8 cellular contexts compared by ENCODE assay signal in the genomic region with DNA sequence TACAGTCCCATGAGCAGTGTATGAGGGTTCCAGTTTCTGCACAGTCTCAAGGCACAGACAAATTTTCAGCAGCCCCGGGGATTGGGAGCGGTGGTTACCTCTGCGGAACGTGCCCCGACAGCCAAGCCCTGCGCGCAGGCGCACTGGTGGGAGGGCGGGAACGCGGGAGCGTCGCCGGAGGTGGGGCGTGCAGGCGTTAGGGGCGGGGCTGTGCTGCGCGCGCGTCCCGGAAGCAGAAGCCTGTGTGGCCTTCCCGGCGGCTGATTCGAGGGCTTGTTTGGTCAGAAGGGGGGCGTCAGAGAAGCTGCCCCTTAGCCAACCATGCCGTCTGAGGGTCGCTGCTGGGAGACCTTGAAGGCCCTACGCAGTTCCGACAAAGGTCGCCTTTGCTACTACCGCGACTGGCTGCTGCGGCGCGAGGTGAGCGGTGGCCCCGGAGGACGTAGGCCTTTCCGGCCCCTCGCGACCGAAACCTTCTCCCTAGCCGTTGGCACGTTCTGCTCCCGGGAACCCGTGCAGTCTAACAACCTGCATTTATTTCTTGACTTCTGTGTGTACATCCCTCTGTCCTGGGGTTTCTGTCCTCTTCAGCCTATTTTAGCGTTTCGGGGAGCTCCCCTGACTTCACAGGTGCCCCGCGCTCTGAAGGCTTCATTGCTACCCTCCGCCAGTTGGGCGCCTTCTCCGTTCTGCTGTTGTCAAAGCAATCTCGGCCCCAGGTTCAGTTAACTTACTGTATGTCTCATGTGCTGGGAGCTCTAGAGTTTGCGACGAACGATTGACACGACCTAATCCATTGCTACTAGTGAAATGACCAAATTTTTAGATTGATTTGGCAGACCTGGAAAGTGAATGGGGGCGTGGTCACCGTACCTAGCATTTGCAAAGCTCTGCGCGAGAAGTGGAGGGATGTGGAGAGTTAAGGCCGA. TPM values are rescaled to one million over a fixed set of nuclear protein-coding genes. Genes with fewer than 3 reads are reported as not detected.
DNase-seq lines count a peak whose midpoint lies in the region; ATAC-seq and TF ChIP-seq lines count a peak whose summit lies in the region.

A gene with protein sequence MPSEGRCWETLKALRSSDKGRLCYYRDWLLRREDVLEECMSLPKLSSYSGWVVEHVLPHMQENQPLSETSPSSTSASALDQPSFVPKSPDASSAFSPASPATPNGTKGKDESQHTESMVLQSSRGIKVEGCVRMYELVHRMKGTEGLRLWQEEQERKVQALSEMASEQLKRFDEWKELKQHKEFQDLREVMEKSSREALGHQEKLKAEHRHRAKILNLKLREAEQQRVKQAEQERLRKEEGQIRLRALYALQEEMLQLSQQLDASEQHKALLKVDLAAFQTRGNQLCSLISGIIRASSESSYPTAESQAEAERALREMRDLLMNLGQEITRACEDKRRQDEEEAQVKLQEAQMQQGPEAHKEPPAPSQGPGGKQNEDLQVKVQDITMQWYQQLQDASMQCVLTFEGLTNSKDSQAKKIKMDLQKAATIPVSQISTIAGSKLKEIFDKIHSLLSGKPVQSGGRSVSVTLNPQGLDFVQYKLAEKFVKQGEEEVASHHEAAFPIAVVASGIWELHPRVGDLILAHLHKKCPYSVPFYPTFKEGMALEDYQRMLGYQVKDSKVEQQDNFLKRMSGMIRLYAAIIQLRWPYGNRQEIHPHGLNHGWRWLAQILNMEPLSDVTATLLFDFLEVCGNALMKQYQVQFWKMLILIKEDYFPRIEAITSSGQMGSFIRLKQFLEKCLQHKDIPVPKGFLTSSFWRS (plus strand): TSS at position 235 of the 929 bp plus-strand sequence. CDS start 87 bp downstream, at position 322.

- peaks cover 12% of the 10 kb centered on the region for H3F3A ChIP-seq in MM.1S (ENCODE audit: insufficient read depth, low read length)

- H3K9me3 ChIP-seq in HAP-1 (no peaks in the 10 kb centered on the region), MM.1S (replicated peaks; ENCODE audit: insufficient read depth, low read length) (no peaks in the 10 kb centered on the region)

- H3K36me3 ChIP-seq in HAP-1 (replicated peaks) (peaks cover 20% of the 10 kb centered on the region), MM.1S (replicated peaks; ENCODE audit: insufficient read depth, low read length) (no peaks in the 10 kb centered on the region)

- H2AFZ ChIP-seq in MM.1S (ENCODE audit: low read length) = peak within 1 kb of the TSS; percentile 71

- DNase-seq in G401 (ENCODE audit: low spot score) = peak; percentile 93
- peak; percentile 84 to 97 for DNase-seq in HAP-1 (ENCODE audit: low spot score in 2 of 2)
- peak; percentile 94 for DNase-seq in MM.1S
- DNase-seq in SHP77 treated with DMSO at 0.1 percent for 48 hours (lab: John Stamatoyannopoulos, UW) = peak; percentile 68
- peak; percentile 99 for DNase-seq in activated effector memory CD4-positive, alpha-beta T cell treated with anti-CD3 and anti-CD28 coated beads, Interleukin-2, amount 50 U/mL, for 16 hours
- DNase-seq in fibroblast of the conjunctiva (ENCODE audit: low read depth) = peak; percentile 82
- DNase-seq in nephron progenitor cell = peak; percentile 99
- DNase-seq in stimulated activated naive CD8-positive, alpha-beta T cell treated with anti-CD3 and anti-CD28 coated beads, Interleukin-15, amount 100 ng/mL, for 72 hours = peak; percentile 95

- H3K27ac ChIP-seq in MM.1S (ENCODE audit: low read length) = peak within 1 kb of the TSS; percentile 49; the same call in 1 of the 2 replicates

- peaks cover 7% of the 10 kb centered on the region for H3K4me1 ChIP-seq in HAP-1
- H3K4me1 ChIP-seq in MM.1S (ENCODE audit: low read length) = peaks cover 7% of the 10 kb centered on the region

- peak; percentile 98 for ATAC-seq in stimulated activated naive CD8-positive, alpha-beta T cell treated with anti-CD3 and anti-CD28 coated beads, Interleukin-15, amount 100 ng/mL, for 72 hours

- peak within 1 kb of the TSS; percentile 76 for H3K9ac ChIP-seq in MM.1S (ENCODE audit: low read length)

- no peaks in the 10 kb centered on the region for H3K9me2 ChIP-seq in MM.1S (replicated peaks; ENCODE audit: insufficient read depth, low read length)

- H4K20me1 ChIP-seq in MM.1S (ENCODE audit: insufficient read depth, low read length) = no peaks in the 10 kb centered on the region

- peak within 1 kb of the TSS; percentile 97 for H3K4me2 ChIP-seq in MM.1S (ENCODE audit: low read depth, low read length)

- H3K4me3 Mint-ChIP-seq in nephron progenitor cell = peak within 1 kb of the TSS; percentile 100
- H3K4me3 Mint-ChIP-seq in stimulated activated naive CD8-positive, alpha-beta T cell treated with anti-CD3 and anti-CD28 coated beads, Interleukin-15, amount 100 ng/mL, for 72 hours = peak within 1 kb of the TSS; percentile 99 to 100

- H3K36me3 Mint-ChIP-seq in nephron progenitor cell (ENCODE audit: low read depth) = peaks cover 33% of the 10 kb centered on the region

- H3K27me3 Mint-ChIP-seq in nephron progenitor cell (ENCODE audit: low read depth, poor library complexity) = no peaks in the 10 kb centered on the region
- H3K27me3 Mint-ChIP-seq in stimulated activated naive CD8-positive, alpha-beta T cell treated with anti-CD3 and anti-CD28 coated beads, Interleukin-15, amount 100 ng/mL, for 72 hours = no peaks in the 10 kb centered on the region

- H3K79me2 ChIP-seq in MM.1S (ENCODE audit: low read length) = peaks cover 36% of the 10 kb centered on the region

- H3K9me3 Mint-ChIP-seq in nephron progenitor cell = no peaks in the 10 kb centered on the region
- H3K9me3 Mint-ChIP-seq in stimulated activated naive CD8-positive, alpha-beta T cell treated with anti-CD3 and anti-CD28 coated beads, Interleukin-15, amount 100 ng/mL, for 72 hours = no peaks in the 10 kb centered on the region

- peak within 1 kb of the TSS; percentile 67 for H3K4me3 ChIP-seq in HAP-1
- peak within 1 kb of the TSS; percentile 83 for H3K4me3 ChIP-seq in MM.1S (ENCODE audit: low read length)

- in situ Hi-C loops in G401 (cut with HindIII; ENCODE audit: low sequenced_read_pairs) (no loop called here), HAP-1 (cut with MboI; ENCODE audit: low sequenced_read_pairs) (no loop called here)

- H3K27me3 ChIP-seq in HAP-1 (ENCODE audit: low read depth) = no peaks in the 10 kb centered on the region
- H3K27me3 ChIP-seq in MM.1S (replicated peaks; ENCODE audit: insufficient read depth, low read length) = no peaks in the 10 kb centered on the region

- TF ChIP-seq CTCF in MM.1S (IDR thresholded peaks at IDR 0.05; ENCODE audit: low read length) (0 out of 2 replicates have a peak, but pooled peaks have one; percentile 5), nephron progenitor cell (IDR thresholded peaks at IDR 0.05) (no peak)

- H3K27ac Mint-ChIP-seq in nephron progenitor cell = peak within 1 kb of the TSS; percentile 99
- H3K27ac Mint-ChIP-seq in stimulated activated naive CD8-positive, alpha-beta T cell treated with anti-CD3 and anti-CD28 coated beads, Interleukin-15, amount 100 ng/mL, for 72 hours = peak within 1 kb of the TSS; percentile 98

- H3K4me1 Mint-ChIP-seq in nephron progenitor cell = peaks cover 28% of the 10 kb centered on the region
- peaks cover 34% of the 10 kb centered on the region for H3K4me1 Mint-ChIP-seq in stimulated activated naive CD8-positive, alpha-beta T cell treated with anti-CD3 and anti-CD28 coated beads, Interleukin-15, amount 100 ng/mL, for 72 hours

RNA-seq across cellular contexts. Expression of the gene that starts here (rescaled TPM):
- 37.0 and 38.3 TPM in 2 replicates for total RNA-seq in G401 (2014; rRNA removed; shearing (Covaris generic))

Comparison
In these comparisons a context has a peak if more than half of its experiments do, and no peak if none do; other contexts are left out.
1. Peak in every context shown above with its lines: DNase-seq, ATAC-seq, H3K4me3 ChIP-seq and H3K27ac ChIP-seq.